Comparison of ENCODE assay signal across 17 cellular contexts in genomic region chr6:135161411-135161810, GRCh38. TPM values are rescaled to one million over a fixed set of nuclear protein-coding genes. Genes with fewer than 3 reads are reported as not detected.
"Had no signal": no experiment of that assay in that cellular context is flagged by ENCODE, and none has a peak within 500 bp of the region (broad histone marks: within the 10 kb centered on the region; RNA-seq: fewer than 3 reads in every experiment).

No MANE protein-coding gene starts in this region.

- H3K9me3 Mint-ChIP-seq: naive B cell; stimulated activated memory B cell treated with anti-CD40 and anti-IgM and Interleukin-4, amounts not matched to agents 10 μg/mL and 1 μg/mL and 100 μg/mL, for 72 hours had no signal

- H3K4me3 Mint-ChIP-seq: naive B cell; stimulated activated memory B cell treated with anti-CD40 and anti-IgM and Interleukin-4, amounts not matched to agents 10 μg/mL and 1 μg/mL and 100 μg/mL, for 72 hours had no signal

- H3K36me3 Mint-ChIP-seq: naive B cell; stimulated activated memory B cell treated with anti-CD40 and anti-IgM and Interleukin-4, amounts not matched to agents 10 μg/mL and 1 μg/mL and 100 μg/mL, for 72 hours had no signal

- ATAC-seq: body of pancreas; left colon; right cardiac atrium; stimulated activated memory B cell treated with anti-CD40 and anti-IgM and Interleukin-4, amounts not matched to agents 10 μg/mL and 1 μg/mL and 100 μg/mL, for 72 hours had no signal

- H3K9me3 ChIP-seq: body of pancreas had no signal

- DNase-seq: activated effector memory CD4-positive, alpha-beta T cell treated with Interleukin-2 at 50 U/mL for 16 hours; amniotic stem cell; body of pancreas; central memory CD4-positive, alpha-beta T cell; effector CD4-positive, alpha-beta T cell; foreskin melanocyte; head of caudate nucleus; left colon; midbrain; naive B cell; right cardiac atrium; T-helper 9 cell had no signal

- H3K4me2 ChIP-seq: smooth muscle cell had no signal

- H3K4me3 ChIP-seq: body of pancreas, coronary artery, lung, smooth muscle cell had no signal

- H3K4me1 ChIP-seq: body of pancreas had no signal

- H3K27ac ChIP-seq: body of pancreas, coronary artery, VCaP had no signal

- H3K27me3 ChIP-seq: body of pancreas had no signal

- H3K27ac Mint-ChIP-seq: stimulated activated memory B cell treated with anti-CD40 and anti-IgM and Interleukin-4, amounts not matched to agents 10 μg/mL and 1 μg/mL and 100 μg/mL, for 72 hours had no signal

RNA-seq across cellular contexts. Expression of gene MYB, which starts 19.7 kb away (rescaled TPM):
- total RNA-seq: body of pancreas had no signal
- polyA plus RNA-seq: right cardiac atrium had no signal
